In the genomic region with DNA sequence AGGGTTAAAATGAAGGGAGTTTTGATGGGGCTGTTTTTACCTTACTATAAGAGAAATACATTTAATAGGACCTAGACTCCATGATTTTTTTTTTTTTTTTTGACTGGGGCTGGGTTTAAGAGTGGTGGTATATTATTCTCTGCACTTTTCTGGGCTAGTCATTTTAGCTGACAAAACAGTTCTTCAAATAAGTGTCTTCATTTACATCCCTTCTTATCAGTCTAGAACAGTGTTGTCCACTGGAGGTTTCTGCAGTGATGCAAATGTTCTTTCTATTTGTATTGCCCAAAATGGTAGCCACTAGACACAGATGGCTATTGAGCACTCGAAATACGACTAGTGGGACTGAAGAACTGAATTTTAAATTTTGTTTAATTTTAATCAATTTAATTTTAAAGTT, we compare ENCODE assay signal across 22 cellular contexts.
"Had no signal": no experiment of that assay in that cellular context is flagged by ENCODE, and none has a peak within 500 bp of the region (broad histone marks: within the 10 kb centered on the region; RNA-seq: fewer than 3 reads in every experiment).

No MANE protein-coding gene starts in this region.

- H3K4me1 Mint-ChIP-seq: neural crest cell had no signal

- H3K9me3 Mint-ChIP-seq: naive thymus-derived CD8-positive, alpha-beta T cell; nephron; neural crest cell; stimulated activated effector memory CD8-positive, alpha-beta T cell treated with anti-CD3 and anti-CD28 coated beads, Interleukin-12 subunit alpha, Interleukin-12 subunit beta, amount 100 ng/mL, for 72 hours; stimulated activated naive CD8-positive, alpha-beta T cell treated with anti-CD3 and anti-CD28 coated beads, Interleukin-15, Interleukin-2, amounts not matched to agents 100 ng/mL and 50 ng/mL, for 24 hours had no signal

- ATAC-seq: left cardiac atrium; left lobe of liver; left ventricle myocardium superior; naive thymus-derived CD8-positive, alpha-beta T cell; pancreas; right cardiac atrium; sciatic nerve; stimulated activated effector memory CD8-positive, alpha-beta T cell treated with anti-CD3 and anti-CD28 coated beads, Interleukin-12 subunit alpha, Interleukin-12 subunit beta, amount 100 ng/mL, for 72 hours; upper lobe of right lung had no signal

- H3K4me3 Mint-ChIP-seq: naive thymus-derived CD8-positive, alpha-beta T cell; nephron; neural crest cell; stimulated activated effector memory CD8-positive, alpha-beta T cell treated with anti-CD3 and anti-CD28 coated beads, Interleukin-12 subunit alpha, Interleukin-12 subunit beta, amount 100 ng/mL, for 72 hours; stimulated activated naive CD8-positive, alpha-beta T cell treated with anti-CD3 and anti-CD28 coated beads, Interleukin-15, Interleukin-2, amounts not matched to agents 100 ng/mL and 50 ng/mL, for 24 hours had no signal

- H3K27ac Mint-ChIP-seq: nephron; stimulated activated effector memory CD8-positive, alpha-beta T cell treated with anti-CD3 and anti-CD28 coated beads, Interleukin-12 subunit alpha, Interleukin-12 subunit beta, amount 100 ng/mL, for 72 hours; stimulated activated naive CD8-positive, alpha-beta T cell treated with anti-CD3 and anti-CD28 coated beads, Interleukin-15, Interleukin-2, amounts not matched to agents 100 ng/mL and 50 ng/mL, for 24 hours had no signal

- H3K27me3 Mint-ChIP-seq: naive thymus-derived CD8-positive, alpha-beta T cell; stimulated activated naive CD8-positive, alpha-beta T cell treated with anti-CD3 and anti-CD28 coated beads, Interleukin-15, Interleukin-2, amounts not matched to agents 100 ng/mL and 50 ng/mL, for 24 hours had no signal

- DNase-seq: kidney glomerular epithelial cell; left cardiac atrium; left ventricle myocardium superior; mesenchymal stem cell; naive thymus-derived CD8-positive, alpha-beta T cell; nucleus accumbens; pancreas; posterior cingulate gyrus; retina; right cardiac atrium; stimulated activated CD4-positive, alpha-beta T cell treated with anti-CD3 and anti-CD28 coated beads, Interleukin-12 subunit alpha, Interleukin-12 subunit beta, amount 100 ng/mL, for 4 hours; stimulated activated CD4-positive, alpha-beta T cell treated with anti-CD3 and anti-CD28 coated beads, Interleukin-4, amount 100 ng/mL, for 24 hours; stimulated activated naive CD4-positive, alpha-beta T cell; tibial artery; trophoblast cell; upper lobe of right lung had no signal
